ENCODE assay signal across 14 cellular contexts in the genomic region with DNA sequence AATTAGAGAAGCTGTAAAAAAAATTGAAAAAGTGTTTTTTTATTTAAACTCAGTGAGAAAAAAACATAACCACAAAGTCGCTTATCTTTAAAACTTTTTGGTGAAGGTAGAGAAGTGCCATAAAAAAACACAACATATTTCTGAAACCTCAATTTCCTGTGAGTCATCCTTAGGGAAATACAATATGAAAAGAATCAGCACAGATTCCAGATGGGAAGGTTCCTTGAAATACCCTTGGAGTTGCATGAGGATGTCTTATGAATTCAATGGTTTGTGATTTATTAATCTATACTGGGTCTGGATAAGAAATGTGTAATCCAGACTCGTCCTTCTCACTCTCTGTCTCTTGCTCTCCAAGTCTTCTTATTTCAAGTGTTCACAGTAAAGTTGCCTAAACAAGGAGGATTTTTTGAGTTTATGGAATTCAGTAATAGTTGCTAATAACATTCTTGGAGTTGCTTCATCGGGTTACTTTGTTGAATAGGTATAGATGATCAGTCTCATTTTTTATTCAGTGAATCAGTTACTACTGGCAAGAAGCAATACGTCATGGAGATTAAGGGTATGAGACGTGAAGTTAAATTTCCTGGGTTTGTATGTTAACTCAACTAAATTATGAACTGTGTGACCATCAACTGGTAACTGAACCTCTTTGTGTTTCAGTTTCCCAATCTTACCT.
DNase-seq lines count a peak whose midpoint lies in the region; TF ChIP-seq lines count a peak whose summit lies in the region.
"Had no signal": no experiment of that assay in that cellular context is flagged by ENCODE, and none has a peak within 500 bp of the region (broad histone marks: within the 10 kb centered on the region; RNA-seq: fewer than 3 reads in every experiment).

No MANE protein-coding gene starts in this region.

- POLR2A ChIA-PET in BJ (lab: Charles Lee): no interaction called here

- TF ChIP-seq CTCF in BJ (IDR thresholded peaks at IDR 0.05; ENCODE audit: insufficient read depth, low read depth, low read length) (no peak), cardiac fibroblast (IDR thresholded peaks at IDR 0.05; ENCODE audit: low read depth, low read length) (no peak)

- DNase-seq in BJ (ENCODE audit: low read depth) (peak; percentile 63), LHCN-M2 (ENCODE audit: low read depth) (peak; percentile 84), cardiac fibroblast (ENCODE audit: low read depth in 2 of 2) (peak; percentile 62 to 65), kidney tubule cell (ENCODE audit: low spot score) (peak; percentile 70), NCI-H510A treated with DMSO at 0.1 percent for 48 hours (lab: John Stamatoyannopoulos, UW) (no peak), RPMI8226 (no peak), NCI-H2081 treated with DMSO at 0.1 percent for 48 hours (lab: John Stamatoyannopoulos, UW) (no peak)
- DNase-seq in activated naive CD4-positive, alpha-beta T cell treated with Interleukin-2 at 50 U/mL for 16 hours: no peak
- DNase-seq: activated effector memory CD4-positive, alpha-beta T cell treated with Interleukin-2 at 50 U/mL for 16 hours; CD4-positive, alpha-beta T cell; lower lobe of right lung; stimulated activated CD4-positive, alpha-beta T cell treated with anti-CD3 and anti-CD28 coated beads, Interleukin-1b, Interleukin-23, amount 100 ng/mL, for 48 hours; stimulated activated naive CD8-positive, alpha-beta T cell treated with anti-CD3 and anti-CD28 coated beads, Interleukin-15, Interleukin-2, amounts not matched to agents 100 U/mL and 50 U/mL, for 24 hours had no signal

- H3K4me3 ChIP-seq in BJ (ENCODE audit: low read depth, low read length) (no peak overlapping the region), cardiac fibroblast (replicated peaks in 1 of 2; ENCODE audit: low read depth in 2 of 2, low read length in 2 of 2) (no peak overlapping the region)
- H3K4me3 ChIP-seq: lower lobe of right lung had no signal

- H3K27me3 ChIP-seq in BJ (ENCODE audit: control insufficient read depth, insufficient read depth, low read length): peaks cover 2% of the 10 kb centered on the region; the same call in 1 of the 2 replicates
- H3K27me3 ChIP-seq: neutrophil had no signal

- CTCF ChIA-PET in BJ (lab: Yijun Ruan, JAX): no interaction called here

- no peaks in the 10 kb centered on the region for H3K36me3 ChIP-seq in BJ (ENCODE audit: control insufficient read depth, insufficient read depth, low read length)
- H3K36me3 ChIP-seq: lower lobe of right lung, neutrophil had no signal

Comparison
In these comparisons a context has a peak if more than half of its experiments do, and no peak if none do; other contexts are left out.
1. DNase-seq: peak in BJ (single experiment), LHCN-M2 (single experiment), cardiac fibroblast (2 of 2) and kidney tubule cell (single experiment); none in activated naive CD4-positive, alpha-beta T cell treated with Interleukin-2 at 50 U/mL for 16 hours (single experiment), NCI-H510A treated with DMSO at 0.1 percent for 48 hours (single experiment), RPMI8226 (single experiment) and NCI-H2081 treated with DMSO at 0.1 percent for 48 hours (single experiment).